Comparison of ENCODE assay signal across 39 cellular contexts in genomic region chr1:220306339-220306738, GRCh38.
"Had no signal": no experiment of that assay in that cellular context is flagged by ENCODE, and none has a peak within 500 bp of the region (broad histone marks: within the 10 kb centered on the region; RNA-seq: fewer than 3 reads in every experiment).

No MANE protein-coding gene starts in this region.

- H3K4me1 ChIP-seq: ascending aorta had no signal

- H3K4me3 Mint-ChIP-seq: activated CD4-positive, alpha-beta memory T cell treated with anti-CD3 and anti-CD28 coated beads, Interleukin-2, amount 10 ng/mL, durations not matched to agents 7 days and 5 days; activated CD4-positive, alpha-beta T cell treated with anti-CD3 and anti-CD28 coated beads for 36 hours; activated CD4-positive, alpha-beta T cell treated with anti-CD3 and anti-CD28 coated beads, Interleukin-2, amount 10 ng/mL, durations not matched to agents 7 days and 5 days; activated CD8-positive, alpha-beta memory T cell treated with anti-CD3 and anti-CD28 coated beads, Interleukin-2, amount 10 ng/mL, durations not matched to agents 7 days and 5 days; activated CD8-positive, alpha-beta T cell treated with anti-CD3 and anti-CD28 coated beads, Interleukin-2, amount 10 ng/mL, durations not matched to agents 7 days and 5 days; activated naive CD4-positive, alpha-beta T cell treated with anti-CD3 and anti-CD28 coated beads, Interleukin-2, amount 10 ng/mL, durations not matched to agents 7 days and 5 days; activated naive CD4-positive, alpha-beta T cell treated with anti-CD3 and anti-CD28 coated beads, Interleukin-2, amount 50 U/mL, for 24 hours; activated naive CD8-positive, alpha-beta T cell; activated naive CD8-positive, alpha-beta T cell treated with anti-CD3 and anti-CD28 coated beads, Interleukin-2, amount 10 ng/mL, durations not matched to agents 7 days and 5 days; activated naive CD8-positive, alpha-beta T cell treated with anti-CD3 and anti-CD28 coated beads, Interleukin-2, amount 50 U/mL, for 24 hours; activated T-cell treated with anti-CD3 and anti-CD28 coated beads, Interleukin-2, amount 50 U/mL, for 24 hours; brain; central memory CD8-positive, alpha-beta T cell; T-helper 1 cell treated with Interleukin-12 subunit alpha and Interleukin-12 subunit beta and Interleukin-4 antibody, amounts not matched to agents 30 μg/mL and 1 μg/mL, for 36 hours; T-helper 2 cell treated with Interferon-gamma antibody and Interleukin-4, amounts not matched to agents 5 μg/mL and 100 μg/mL, for 36 hours; WTC11 had no signal

- ATAC-seq: activated CD4-positive, alpha-beta T cell treated with anti-CD3 and anti-CD28 coated beads for 36 hours; activated CD4-positive, CD25-positive, alpha-beta regulatory T cell treated with anti-CD3 and anti-CD28 coated beads, Interleukin-2, amount 50 U/mL, for 24 hours; activated CD8-positive, alpha-beta memory T cell treated with anti-CD3 and anti-CD28 coated beads, Interleukin-2, amount 10 ng/mL, durations not matched to agents 7 days and 5 days; activated CD8-positive, alpha-beta T cell treated with anti-CD3 and anti-CD28 coated beads, Interleukin-2, amount 10 ng/mL, durations not matched to agents 7 days and 5 days; activated naive CD8-positive, alpha-beta T cell treated with anti-CD3 and anti-CD28 coated beads, Interleukin-2, amount 50 U/mL, for 24 hours; WTC11 had no signal

- H3K27ac ChIP-seq: ascending aorta, cardiac muscle cell, WERI-Rb-1 had no signal

- H3K36me3 Mint-ChIP-seq: activated CD8-positive, alpha-beta memory T cell treated with anti-CD3 and anti-CD28 coated beads, Interleukin-2, amount 10 ng/mL, durations not matched to agents 7 days and 5 days; activated naive CD4-positive, alpha-beta T cell treated with anti-CD3 and anti-CD28 coated beads, Interleukin-2, amount 10 ng/mL, durations not matched to agents 7 days and 5 days; activated naive CD8-positive, alpha-beta T cell treated with anti-CD3 and anti-CD28 coated beads, Interleukin-2, amount 10 ng/mL, durations not matched to agents 7 days and 5 days; brain; WTC11 had no signal

- FAIRE-seq: bronchial epithelial cell had no signal

- H3K36me3 ChIP-seq: ascending aorta, cardiac muscle cell, WERI-Rb-1 had no signal

- H3K4me1 Mint-ChIP-seq: activated CD4-positive, alpha-beta memory T cell treated with anti-CD3 and anti-CD28 coated beads, Interleukin-2, amount 10 ng/mL, durations not matched to agents 7 days and 5 days; activated CD4-positive, alpha-beta T cell treated with anti-CD3 and anti-CD28 coated beads for 36 hours; activated CD4-positive, alpha-beta T cell treated with anti-CD3 and anti-CD28 coated beads, Interleukin-2, amount 10 ng/mL, durations not matched to agents 7 days and 5 days; activated CD8-positive, alpha-beta memory T cell treated with anti-CD3 and anti-CD28 coated beads, Interleukin-2, amount 10 ng/mL, durations not matched to agents 7 days and 5 days; activated naive CD4-positive, alpha-beta T cell treated with anti-CD3 and anti-CD28 coated beads, Interleukin-2, amount 10 ng/mL, durations not matched to agents 7 days and 5 days; activated naive CD4-positive, alpha-beta T cell treated with anti-CD3 and anti-CD28 coated beads, Interleukin-2, amount 50 U/mL, for 24 hours; activated naive CD8-positive, alpha-beta T cell treated with anti-CD3 and anti-CD28 coated beads, Interleukin-2, amount 10 ng/mL, durations not matched to agents 7 days and 5 days; activated naive CD8-positive, alpha-beta T cell treated with anti-CD3 and anti-CD28 coated beads, Interleukin-2, amount 50 U/mL, for 24 hours; central memory CD8-positive, alpha-beta T cell; WTC11 had no signal

- H3K4me3 ChIP-seq: ascending aorta, cardiac muscle cell had no signal

- H3K9me3 ChIP-seq: ascending aorta had no signal

- H3K27ac Mint-ChIP-seq: activated CD4-positive, alpha-beta memory T cell treated with anti-CD3 and anti-CD28 coated beads, Interleukin-2, amount 10 ng/mL, durations not matched to agents 7 days and 5 days; activated CD4-positive, alpha-beta T cell treated with anti-CD3 and anti-CD28 coated beads for 36 hours; activated CD4-positive, alpha-beta T cell treated with anti-CD3 and anti-CD28 coated beads, Interleukin-2, amount 10 ng/mL, durations not matched to agents 7 days and 5 days; activated CD8-positive, alpha-beta memory T cell treated with anti-CD3 and anti-CD28 coated beads, Interleukin-2, amount 10 ng/mL, durations not matched to agents 7 days and 5 days; activated CD8-positive, alpha-beta T cell treated with anti-CD3 and anti-CD28 coated beads, Interleukin-2, amount 10 ng/mL, durations not matched to agents 7 days and 5 days; activated naive CD4-positive, alpha-beta T cell treated with anti-CD3 and anti-CD28 coated beads, Interleukin-2, amount 10 ng/mL, durations not matched to agents 7 days and 5 days; activated naive CD4-positive, alpha-beta T cell treated with anti-CD3 and anti-CD28 coated beads, Interleukin-2, amount 50 U/mL, for 24 hours; activated naive CD8-positive, alpha-beta T cell; activated naive CD8-positive, alpha-beta T cell treated with anti-CD3 and anti-CD28 coated beads, Interleukin-2, amount 10 ng/mL, durations not matched to agents 7 days and 5 days; activated naive CD8-positive, alpha-beta T cell treated with anti-CD3 and anti-CD28 coated beads, Interleukin-2, amount 50 U/mL, for 24 hours; activated T-cell treated with anti-CD3 and anti-CD28 coated beads, Interleukin-2, amount 50 U/mL, for 24 hours; activated T-helper 2 cell treated with anti-CD3 and anti-CD28 coated beads, Interferon-gamma antibody, Interleukin-2, Interleukin-4, amounts not matched to agents 10 μg/mL and 5 μg/mL and 100 μg/mL, durations not matched to agents 14 hours and 24 hours and 36 hours; brain; T-helper 1 cell treated with Interleukin-12 subunit alpha and Interleukin-12 subunit beta and Interleukin-4 antibody, amounts not matched to agents 30 μg/mL and 1 μg/mL, for 36 hours; T-helper 2 cell treated with Interferon-gamma antibody and Interleukin-4, amounts not matched to agents 5 μg/mL and 100 μg/mL, for 36 hours; WTC11 had no signal

- H3K27me3 ChIP-seq: ascending aorta, cardiac muscle cell had no signal

- DNase-seq: activated CD4-positive, alpha-beta memory T cell treated with anti-CD3 and anti-CD28 coated beads, Interleukin-2, amount 10 ng/mL, durations not matched to agents 7 days and 5 days; activated CD4-positive, alpha-beta T cell treated with anti-CD3 and anti-CD28 coated beads for 1 hour; activated CD4-positive, alpha-beta T cell treated with anti-CD3 and anti-CD28 coated beads for 36 hours; activated CD4-positive, alpha-beta T cell treated with anti-CD3 and anti-CD28 coated beads for 48 hours; activated CD4-positive, alpha-beta T cell treated with anti-CD3 and anti-CD28 coated beads, Interleukin-2, amount 10 ng/mL, durations not matched to agents 7 days and 5 days; activated CD4-positive, alpha-beta T cell treated with anti-CD3 and anti-CD28 coated beads, Interleukin-2, amount 50 U/mL, for 48 hours; activated CD4-positive, CD25-positive, alpha-beta regulatory T cell; activated CD8-positive, alpha-beta memory T cell treated with anti-CD3 and anti-CD28 coated beads for 24 hours; activated CD8-positive, alpha-beta memory T cell treated with anti-CD3 and anti-CD28 coated beads, Interleukin-2, amount 10 ng/mL, durations not matched to agents 7 days and 5 days; activated CD8-positive, alpha-beta memory T cell treated with anti-CD3 and anti-CD28 coated beads, Interleukin-2, amount 50 U/mL, for 48 hours; activated CD8-positive, alpha-beta T cell treated with anti-CD3 and anti-CD28 coated beads, Interleukin-2, amount 10 ng/mL, durations not matched to agents 7 days and 5 days; activated effector memory CD4-positive, alpha-beta T cell treated with Interleukin-2 at 50 U/mL for 16 hours; activated gamma-delta T cell; activated naive CD4-positive, alpha-beta T cell treated with anti-CD3 and anti-CD28 coated beads, Interleukin-2, amount 10 ng/mL, durations not matched to agents 7 days and 5 days; activated naive CD4-positive, alpha-beta T cell treated with Interleukin-2 at 50 U/mL for 16 hours; activated naive CD8-positive, alpha-beta T cell treated with anti-CD3 and anti-CD28 coated beads, Interleukin-2, amount 10 ng/mL, durations not matched to agents 7 days and 5 days; activated naive CD8-positive, alpha-beta T cell treated with anti-CD3 and anti-CD28 coated beads, Interleukin-2, amount 50 U/mL, for 24 hours; activated T-cell treated with anti-CD3 and anti-CD28 coated beads, Interleukin-2, amount 50 U/mL, for 24 hours; activated T-cell treated with anti-CD3 and anti-CD28 coated beads, Interleukin-2, amount 50 U/mL, for 48 hours; amygdala; anterior cingulate cortex; caudate nucleus; cerebellar nuclear complex; T-helper 1 cell; T-helper 2 cell; T-helper 9 cell; WERI-Rb-1 had no signal

- H3K9me3 Mint-ChIP-seq: activated CD4-positive, alpha-beta memory T cell treated with anti-CD3 and anti-CD28 coated beads, Interleukin-2, amount 10 ng/mL, durations not matched to agents 7 days and 5 days; activated CD4-positive, alpha-beta T cell treated with anti-CD3 and anti-CD28 coated beads, Interleukin-2, amount 10 ng/mL, durations not matched to agents 7 days and 5 days; activated naive CD4-positive, alpha-beta T cell treated with anti-CD3 and anti-CD28 coated beads, Interleukin-2, amount 10 ng/mL, durations not matched to agents 7 days and 5 days; activated naive CD8-positive, alpha-beta T cell treated with anti-CD3 and anti-CD28 coated beads, Interleukin-2, amount 50 U/mL, for 24 hours; activated T-cell treated with anti-CD3 and anti-CD28 coated beads, Interleukin-2, amount 50 U/mL, for 24 hours; activated T-helper 2 cell treated with anti-CD3 and anti-CD28 coated beads, Interferon-gamma antibody, Interleukin-2, Interleukin-4, amounts not matched to agents 10 μg/mL and 5 μg/mL and 100 μg/mL, durations not matched to agents 14 hours and 24 hours and 36 hours; central memory CD8-positive, alpha-beta T cell; T-helper 1 cell treated with Interleukin-12 subunit alpha and Interleukin-12 subunit beta and Interleukin-4 antibody, amounts not matched to agents 30 μg/mL and 1 μg/mL, for 36 hours; T-helper 2 cell treated with Interferon-gamma antibody and Interleukin-4, amounts not matched to agents 5 μg/mL and 100 μg/mL, for 36 hours had no signal
